16 cellular contexts compared by ENCODE assay signal in genomic region chr10:75530337-75530736, GRCh38.
A peak's percentile ranks its signal among the peaks of the same experiment; 100 is the strongest.
DNase-seq lines count a peak whose midpoint lies in the region; ATAC-seq, FAIRE-seq and TF ChIP-seq lines count a peak whose summit lies in the region.
"Had no signal": no experiment of that assay in that cellular context is flagged by ENCODE, and none has a peak within 500 bp of the region (broad histone marks: within the 10 kb centered on the region; RNA-seq: fewer than 3 reads in every experiment).

No MANE protein-coding gene starts in this region.

- H2AFZ ChIP-seq in astrocyte (ENCODE audit: low read depth, low read length), result no peak overlapping the region

- H3K27me3 Mint-ChIP-seq in MCF 10A (ENCODE audit: insufficient read depth, unreplicated experiment) (no peaks in the 10 kb centered on the region), astrocyte (ENCODE audit: low read depth, unreplicated experiment) (peaks cover 10% of the 10 kb centered on the region)
- peaks cover 9% of the 10 kb centered on the region for H3K27me3 Mint-ChIP-seq in activated naive CD8-positive, alpha-beta T cell treated with anti-CD3 and anti-CD28 coated beads, Interleukin-2, amount 50 U/mL, for 24 hours

- CTCF ChIA-PET in MCF 10A (lab: Yijun Ruan, JAX), result no interaction called here

- H3K79me2 ChIP-seq in astrocyte (ENCODE audit: insufficient read depth, low read length), result no peaks in the 10 kb centered on the region

- ATAC-seq in stimulated activated effector memory CD8-positive, alpha-beta T cell treated with anti-CD3 and anti-CD28 coated beads, Interleukin-12 subunit alpha, Interleukin-12 subunit beta, amount 100 ng/mL, for 72 hours, result no peak
- ATAC-seq in activated naive CD8-positive, alpha-beta T cell treated with anti-CD3 and anti-CD28 coated beads, Interleukin-2, amount 50 U/mL, for 24 hours, result no peak
- ATAC-seq: activated naive CD4-positive, alpha-beta T cell treated with anti-CD3 and anti-CD28 coated beads, Interleukin-2, amount 50 U/mL, for 72 hours had no signal

- H3K4me1 Mint-ChIP-seq in MCF 10A (ENCODE audit: insufficient read depth, unreplicated experiment), result peaks cover 2% of the 10 kb centered on the region
- H3K4me1 Mint-ChIP-seq in astrocyte (ENCODE audit: low read depth, unreplicated experiment), result peaks cover 14% of the 10 kb centered on the region
- no peaks in the 10 kb centered on the region for H3K4me1 Mint-ChIP-seq in stimulated activated effector memory CD8-positive, alpha-beta T cell treated with anti-CD3 and anti-CD28 coated beads, Interleukin-12 subunit alpha, Interleukin-12 subunit beta, amount 100 ng/mL, for 72 hours
- no peaks in the 10 kb centered on the region for H3K4me1 Mint-ChIP-seq in activated naive CD8-positive, alpha-beta T cell treated with anti-CD3 and anti-CD28 coated beads, Interleukin-2, amount 50 U/mL, for 24 hours

- no peak for TF ChIP-seq EP300 in stomach (IDR thresholded peaks at IDR 0.05)

- H3K27ac Mint-ChIP-seq in MCF 10A (ENCODE audit: low read depth, unreplicated experiment) (no peak overlapping the region), astrocyte (ENCODE audit: unreplicated experiment) (no peak overlapping the region)
- H3K27ac Mint-ChIP-seq in stimulated activated effector memory CD8-positive, alpha-beta T cell treated with anti-CD3 and anti-CD28 coated beads, Interleukin-12 subunit alpha, Interleukin-12 subunit beta, amount 100 ng/mL, for 72 hours, result no peak overlapping the region
- H3K27ac Mint-ChIP-seq in activated naive CD8-positive, alpha-beta T cell treated with anti-CD3 and anti-CD28 coated beads, Interleukin-2, amount 50 U/mL, for 24 hours, result no peak overlapping the region
- H3K27ac Mint-ChIP-seq: activated naive CD4-positive, alpha-beta T cell treated with anti-CD3 and anti-CD28 coated beads, Interleukin-2, amount 50 U/mL, for 72 hours had no signal

- FAIRE-seq in astrocyte (lab: Jason Lieb, UNC) (no peak), kidney (lab: Jason Lieb, UNC) (no peak)
- FAIRE-seq: keratinocyte had no signal

- H3K4me1 ChIP-seq in breast epithelium (no peaks in the 10 kb centered on the region), astrocyte (ENCODE audit: insufficient read depth, low read length) (peaks cover 21% of the 10 kb centered on the region), kidney (ENCODE audit: control insufficient read depth in 1 of 2, insufficient read depth in 1 of 2, low read depth in 1 of 2, low read length in 2 of 2) (no peaks in the 10 kb centered on the region), stomach (peaks cover 0 to 1% (median 0%) of the 10 kb centered on the region in 4 donors)

- no peaks in the 10 kb centered on the region for H3K27me3 ChIP-seq in breast epithelium
- H3K27me3 ChIP-seq in astrocyte (ENCODE audit: insufficient read depth, low read length), result no peaks in the 10 kb centered on the region
- no peaks in the 10 kb centered on the region for H3K27me3 ChIP-seq in stomach
- H3K27me3 ChIP-seq: tibial nerve had no signal

- no peaks in the 10 kb centered on the region for H3K36me3 ChIP-seq in breast epithelium
- H3K36me3 ChIP-seq in astrocyte (ENCODE audit: insufficient read depth, low read length), result no peaks in the 10 kb centered on the region
- H3K36me3 ChIP-seq in kidney (ENCODE audit: control insufficient read depth in 1 of 2, insufficient read depth in 2 of 2, low read length in 2 of 2), result no peaks in the 10 kb centered on the region
- no peaks in the 10 kb centered on the region for H3K36me3 ChIP-seq in stomach
- H3K36me3 ChIP-seq: tibial nerve had no signal

- BruUV-seq in MCF 10A (replicated peaks; lab: Mats Ljungman, UMichigan), result no TSS peak

- peak overlapping the region; percentile 49 for H3K4me2 ChIP-seq in astrocyte (ENCODE audit: low read length)

- H3K36me3 Mint-ChIP-seq in MCF 10A (ENCODE audit: insufficient read depth, unreplicated experiment) (no peaks in the 10 kb centered on the region), astrocyte (ENCODE audit: low read depth, unreplicated experiment) (no peaks in the 10 kb centered on the region)
- H3K36me3 Mint-ChIP-seq in stimulated activated effector memory CD8-positive, alpha-beta T cell treated with anti-CD3 and anti-CD28 coated beads, Interleukin-12 subunit alpha, Interleukin-12 subunit beta, amount 100 ng/mL, for 72 hours, result no peaks in the 10 kb centered on the region
- no peaks in the 10 kb centered on the region for H3K36me3 Mint-ChIP-seq in activated naive CD8-positive, alpha-beta T cell treated with anti-CD3 and anti-CD28 coated beads, Interleukin-2, amount 50 U/mL, for 24 hours (ENCODE audit: low read depth)
- H3K36me3 Mint-ChIP-seq: activated naive CD4-positive, alpha-beta T cell treated with anti-CD3 and anti-CD28 coated beads, Interleukin-2, amount 50 U/mL, for 72 hours had no signal

- H3K9me3 Mint-ChIP-seq in MCF 10A (ENCODE audit: unreplicated experiment), result no peaks in the 10 kb centered on the region
- peaks cover 1% of the 10 kb centered on the region for H3K9me3 Mint-ChIP-seq in astrocyte (ENCODE audit: unreplicated experiment)
- H3K9me3 Mint-ChIP-seq in stimulated activated effector memory CD8-positive, alpha-beta T cell treated with anti-CD3 and anti-CD28 coated beads, Interleukin-12 subunit alpha, Interleukin-12 subunit beta, amount 100 ng/mL, for 72 hours, result no peaks in the 10 kb centered on the region
- H3K9me3 Mint-ChIP-seq in activated naive CD8-positive, alpha-beta T cell treated with anti-CD3 and anti-CD28 coated beads, Interleukin-2, amount 50 U/mL, for 24 hours, result no peaks in the 10 kb centered on the region
- H3K9me3 Mint-ChIP-seq: activated naive CD4-positive, alpha-beta T cell treated with anti-CD3 and anti-CD28 coated beads, Interleukin-2, amount 50 U/mL, for 72 hours had no signal

- POLR2A ChIA-PET in MCF 10A (lab: Yijun Ruan, JAX), result no interaction called here

- TF ChIP-seq POLR2A in breast epithelium (IDR thresholded peaks at IDR 0.05), result no peak
- TF ChIP-seq POLR2A in stomach (IDR thresholded peaks at IDR 0.05), result no peak

- intact Hi-C loops in MCF 10A (cut with micrococcal nuclease), result loop anchor here (10.0 kb wide), 1 partner anchor 126 kb away; the partner anchor contains the start of gene ZNF503
- intact Hi-C loops in breast epithelium (cut with DNase I; ENCODE audit: low total_unique reads), result no loop called here
- intact Hi-C loops in kidney (cut with DNase I), result no loop called here
- intact Hi-C loops in stomach (cut with DNase I; ENCODE audit: low total_unique reads), result no loop called here

- H3K9me3 ChIP-seq in breast epithelium, result no peaks in the 10 kb centered on the region
- no peaks in the 10 kb centered on the region for H3K9me3 ChIP-seq in astrocyte (ENCODE audit: insufficient read depth, low read depth, low read length)
- H3K9me3 ChIP-seq in kidney (ENCODE audit: control insufficient read depth in 1 of 2, low read length in 2 of 2), result no peaks in the 10 kb centered on the region
- no peaks in the 10 kb centered on the region for H3K9me3 ChIP-seq in stomach
- H3K9me3 ChIP-seq: tibial nerve had no signal

- no peak overlapping the region for H3K4me3 ChIP-seq in breast epithelium
- no peak overlapping the region for H3K4me3 ChIP-seq in astrocyte (ENCODE audit: insufficient read depth, low read depth, low read length)
- H3K4me3 ChIP-seq in kidney (ENCODE audit: low read length in 2 of 2), result no peak overlapping the region
- H3K4me3 ChIP-seq in stomach, result no peak overlapping the region
- H3K4me3 ChIP-seq: coronary artery, tibial nerve had no signal

- H3K27ac ChIP-seq in breast epithelium, result no peak overlapping the region
- H3K27ac ChIP-seq in astrocyte (ENCODE audit: low read depth, low read length), result peak overlapping the region; percentile 38
- no peak overlapping the region for H3K27ac ChIP-seq in kidney (ENCODE audit: low read depth in 2 of 2, low read length in 2 of 2)
- no peak overlapping the region for H3K27ac ChIP-seq in stomach
- H3K27ac ChIP-seq: coronary artery, tibial nerve had no signal

- TF ChIP-seq CTCF in MCF 10A (IDR thresholded peaks at IDR 0.05; ENCODE audit: unreplicated experiment) (no peak), breast epithelium (IDR thresholded peaks at IDR 0.05) (no peak), astrocyte (IDR thresholded peaks at IDR 0.05; ENCODE audit: insufficient read depth, low read depth, low read length) (no peak), kidney (IDR thresholded peaks at IDR 0.05; ENCODE audit: borderline replicate concordance, extremely low read depth, insufficient read depth) (no peak), stomach (IDR thresholded peaks at IDR 0.05) (no peak)

- 79 to 93% (median 83%) methylated on average over 2 of the region's 2 CpGs for WGBS in stomach, 5 donors

- no peak overlapping the region for H3K4me3 Mint-ChIP-seq in MCF 10A (ENCODE audit: unreplicated experiment)
- H3K4me3 Mint-ChIP-seq in astrocyte (ENCODE audit: unreplicated experiment), result no peak overlapping the region
- H3K4me3 Mint-ChIP-seq in stimulated activated effector memory CD8-positive, alpha-beta T cell treated with anti-CD3 and anti-CD28 coated beads, Interleukin-12 subunit alpha, Interleukin-12 subunit beta, amount 100 ng/mL, for 72 hours, result no peak overlapping the region
- H3K4me3 Mint-ChIP-seq in activated naive CD8-positive, alpha-beta T cell treated with anti-CD3 and anti-CD28 coated beads, Interleukin-2, amount 50 U/mL, for 24 hours, result no peak overlapping the region

- DNase-seq in MCF 10A (ENCODE audit: unreplicated experiment), result peak; percentile 71
- DNase-seq in breast epithelium (ENCODE audit: low spot score in 2 of 2), result no peak
- DNase-seq in astrocyte (ENCODE audit: low read depth), result peak; percentile 95
- peak; percentile 79 for DNase-seq in kidney
- DNase-seq in stimulated activated effector memory CD8-positive, alpha-beta T cell treated with anti-CD3 and anti-CD28 coated beads, Interleukin-12 subunit alpha, Interleukin-12 subunit beta, amount 100 ng/mL, for 72 hours (ENCODE audit: low spot score in 2 of 2), result no peak
- no peak for DNase-seq in MV-4-11 (lab: John Stamatoyannopoulos, UW)
- DNase-seq in activated naive CD8-positive, alpha-beta T cell treated with anti-CD3 and anti-CD28 coated beads, Interleukin-2, amount 50 U/mL, for 24 hours, result no peak
- no peak for DNase-seq in stomach
- DNase-seq: 8988T, foreskin fibroblast, NCI-H1436 treated with DMSO at 0.1 percent for 48 hours, NCI-H526 treated with DMSO at 0.1 percent for 48 hours had no signal

- H3K9ac ChIP-seq in astrocyte (ENCODE audit: low read length) (no peak overlapping the region), kidney (ENCODE audit: low read length in 2 of 2) (no peak overlapping the region)

- no peaks in the 10 kb centered on the region for H4K20me1 ChIP-seq in astrocyte (ENCODE audit: insufficient read depth, low read length)

Comparison
In these comparisons a context has a peak if more than half of its experiments do, and no peak if none do; other contexts are left out.
1. DNase-seq: peak in MCF 10A (single experiment), astrocyte (single experiment) and kidney (single experiment); none in breast epithelium (0 of 2), stimulated activated effector memory CD8-positive, alpha-beta T cell treated with anti-CD3 and anti-CD28 coated beads, Interleukin-12 subunit alpha, Interleukin-12 subunit beta, amount 100 ng/mL, for 72 hours (0 of 2), MV-4-11 (single experiment), activated naive CD8-positive, alpha-beta T cell treated with anti-CD3 and anti-CD28 coated beads, Interleukin-2, amount 50 U/mL, for 24 hours (single experiment) and stomach (single experiment).